In the genomic region with DNA sequence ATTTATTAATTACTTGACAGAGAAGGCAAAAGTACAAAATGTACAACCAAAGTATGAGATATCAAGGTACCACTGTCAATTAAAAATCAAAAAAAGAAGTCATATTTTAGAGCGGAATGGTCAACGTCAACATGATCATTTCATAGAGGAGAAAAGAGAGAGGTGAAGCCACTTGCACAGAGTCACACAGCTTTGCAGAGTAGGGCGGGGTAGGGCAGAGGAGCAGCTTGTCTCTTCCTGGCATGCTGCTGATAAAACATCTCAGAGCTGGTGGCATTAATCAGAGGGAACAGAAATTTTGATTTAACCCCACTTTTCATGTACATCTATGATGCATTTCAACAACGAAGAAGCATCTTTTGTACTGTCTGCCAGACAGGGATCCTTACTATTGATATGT, we compare ENCODE assay signal across 31 cellular contexts.
"Had no signal": no experiment of that assay in that cellular context is flagged by ENCODE, and none has a peak within 500 bp of the region (broad histone marks: within the 10 kb centered on the region; RNA-seq: fewer than 3 reads in every experiment).

No MANE protein-coding gene starts in this region.

- FAIRE-seq: bronchial epithelial cell had no signal

- H3K4me1 ChIP-seq: ascending aorta had no signal

- H3K9me3 ChIP-seq: ascending aorta had no signal

- DNase-seq: activated CD4-positive, alpha-beta memory T cell treated with anti-CD3 and anti-CD28 coated beads, Interleukin-2, amount 10 ng/mL, durations not matched to agents 7 days and 5 days; activated CD4-positive, alpha-beta T cell treated with anti-CD3 and anti-CD28 coated beads for 1 hour; activated CD4-positive, alpha-beta T cell treated with anti-CD3 and anti-CD28 coated beads for 36 hours; activated CD4-positive, alpha-beta T cell treated with anti-CD3 and anti-CD28 coated beads for 48 hours; activated CD4-positive, alpha-beta T cell treated with anti-CD3 and anti-CD28 coated beads, Interleukin-2, amount 50 U/mL, for 48 hours; activated CD4-positive, CD25-positive, alpha-beta regulatory T cell; activated CD8-positive, alpha-beta memory T cell treated with anti-CD3 and anti-CD28 coated beads for 24 hours; activated CD8-positive, alpha-beta memory T cell treated with anti-CD3 and anti-CD28 coated beads, Interleukin-2, amount 10 ng/mL, durations not matched to agents 7 days and 5 days; activated CD8-positive, alpha-beta memory T cell treated with anti-CD3 and anti-CD28 coated beads, Interleukin-2, amount 50 U/mL, for 48 hours; activated CD8-positive, alpha-beta T cell treated with anti-CD3 and anti-CD28 coated beads, Interleukin-2, amount 10 ng/mL, durations not matched to agents 7 days and 5 days; activated effector memory CD4-positive, alpha-beta T cell treated with Interleukin-2 at 50 U/mL for 16 hours; activated gamma-delta T cell; activated naive CD4-positive, alpha-beta T cell treated with anti-CD3 and anti-CD28 coated beads, Interleukin-2, amount 10 ng/mL, durations not matched to agents 7 days and 5 days; activated naive CD4-positive, alpha-beta T cell treated with Interleukin-2 at 50 U/mL for 16 hours; activated naive CD8-positive, alpha-beta T cell treated with anti-CD3 and anti-CD28 coated beads, Interleukin-2, amount 10 ng/mL, durations not matched to agents 7 days and 5 days; activated naive CD8-positive, alpha-beta T cell treated with anti-CD3 and anti-CD28 coated beads, Interleukin-2, amount 50 U/mL, for 24 hours; activated T-cell treated with anti-CD3 and anti-CD28 coated beads, Interleukin-2, amount 50 U/mL, for 24 hours; activated T-cell treated with anti-CD3 and anti-CD28 coated beads, Interleukin-2, amount 50 U/mL, for 48 hours; amygdala; anterior cingulate cortex; caudate nucleus; cerebellar nuclear complex; T-helper 1 cell; T-helper 2 cell; T-helper 9 cell; WERI-Rb-1 had no signal

- H3K27ac ChIP-seq: ascending aorta, cardiac muscle cell, WERI-Rb-1 had no signal

- ATAC-seq: activated CD4-positive, alpha-beta T cell treated with anti-CD3 and anti-CD28 coated beads for 36 hours; activated CD4-positive, CD25-positive, alpha-beta regulatory T cell treated with anti-CD3 and anti-CD28 coated beads, Interleukin-2, amount 50 U/mL, for 24 hours; activated CD8-positive, alpha-beta memory T cell treated with anti-CD3 and anti-CD28 coated beads, Interleukin-2, amount 10 ng/mL, durations not matched to agents 7 days and 5 days; activated CD8-positive, alpha-beta T cell treated with anti-CD3 and anti-CD28 coated beads, Interleukin-2, amount 10 ng/mL, durations not matched to agents 7 days and 5 days; activated naive CD8-positive, alpha-beta T cell treated with anti-CD3 and anti-CD28 coated beads, Interleukin-2, amount 50 U/mL, for 24 hours; WTC11 had no signal

- H3K27me3 ChIP-seq: ascending aorta, cardiac muscle cell had no signal

- H3K36me3 ChIP-seq: ascending aorta, cardiac muscle cell, WERI-Rb-1 had no signal

- H3K4me3 ChIP-seq: ascending aorta, cardiac muscle cell had no signal
